In the genomic region with DNA sequence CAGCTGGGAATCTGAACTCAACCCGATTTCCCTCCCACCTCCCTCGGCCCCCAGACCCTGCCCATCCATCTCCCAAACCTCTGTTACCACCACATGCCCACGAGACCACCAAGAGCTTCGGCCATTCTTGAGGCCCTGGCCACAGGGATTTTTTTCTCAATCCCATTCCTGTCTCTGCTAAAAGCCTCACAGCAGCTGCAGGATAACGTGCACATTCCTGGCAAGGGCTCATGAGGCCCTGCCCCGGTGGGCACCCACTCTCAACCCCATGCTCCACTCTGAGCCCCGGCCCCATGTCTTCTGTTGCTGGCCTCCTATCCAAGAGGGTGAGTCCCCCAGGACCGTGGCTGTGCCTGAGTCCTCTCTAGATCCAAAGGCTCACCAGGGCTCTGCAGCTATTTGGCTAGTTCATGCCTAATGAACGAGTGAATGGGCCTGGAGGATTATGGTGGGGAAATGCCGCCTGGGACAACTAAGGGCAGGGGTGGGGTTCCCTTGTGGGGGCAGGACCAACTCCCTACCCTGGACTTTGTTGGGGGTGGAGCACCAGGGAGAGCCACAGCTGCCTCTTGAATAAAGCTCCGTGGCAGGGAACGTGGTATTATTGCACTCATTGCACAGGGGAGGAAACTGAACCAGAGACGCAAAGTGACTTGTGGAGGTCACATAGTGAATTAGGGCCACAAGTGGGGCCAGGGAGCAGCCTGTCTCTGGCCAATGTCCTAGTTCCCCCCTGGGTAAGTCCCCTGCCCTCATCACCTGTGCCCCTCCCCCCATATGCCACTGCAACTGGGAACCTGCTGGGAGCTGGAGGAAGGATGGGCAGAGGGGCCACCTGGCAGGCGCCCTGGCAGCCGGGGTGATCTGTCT, we compare ENCODE assay signal across 12 cellular contexts.
DNase-seq lines count a peak whose midpoint lies in the region; ATAC-seq and TF ChIP-seq lines count a peak whose summit lies in the region.
"Had no signal": no experiment of that assay in that cellular context is flagged by ENCODE, and none has a peak within 500 bp of the region (broad histone marks: within the 10 kb centered on the region; RNA-seq: fewer than 3 reads in every experiment).

No MANE protein-coding gene starts in this region.

- no peak overlapping the region for H3K9ac ChIP-seq in BLaER1

- no peak overlapping the region for H3K27ac Mint-ChIP-seq in central memory CD8-positive, alpha-beta T cell (ENCODE audit: low read depth)
- peak overlapping the region in 1 of 2 donors; percentile 47 for H3K27ac Mint-ChIP-seq in natural killer cell

- 0 out of 2 replicates have a peak, but pooled peaks cover 8% of the 10 kb centered on the region for H3K36me3 ChIP-seq in BLaER1
- H3K36me3 ChIP-seq: gastroesophageal sphincter, pancreas had no signal

- peaks cover 79% of the 10 kb centered on the region for H3K4me1 ChIP-seq in BLaER1

- no peaks in the 10 kb centered on the region for H3K27me3 Mint-ChIP-seq in central memory CD8-positive, alpha-beta T cell
- H3K27me3 Mint-ChIP-seq in natural killer cell (ENCODE audit: low read depth in 2 of 2) = no peaks in the 10 kb centered on the region

- H3K27ac ChIP-seq in BLaER1 = no peak overlapping the region; the same call in 1 of the 2 replicates

- TF ChIP-seq CTCF in GM10266 (IDR thresholded peaks at IDR 0.05; ENCODE audit: control insufficient read depth, insufficient read depth, low read depth, missing control alignments) (no peak), natural killer cell (IDR thresholded peaks at IDR 0.05) (no peak)

- no peak overlapping the region for H3K4me3 ChIP-seq in BLaER1

- peak overlapping the region; percentile 42 for H3K4me3 Mint-ChIP-seq in central memory CD8-positive, alpha-beta T cell
- peak overlapping the region; percentile 59 for H3K4me3 Mint-ChIP-seq in natural killer cell

- peak overlapping the region; percentile 100 for H3K4me2 ChIP-seq in BLaER1

- H3K36me3 Mint-ChIP-seq in central memory CD8-positive, alpha-beta T cell (ENCODE audit: insufficient read depth) = peaks cover 9% of the 10 kb centered on the region
- no peaks in the 10 kb centered on the region for H3K36me3 Mint-ChIP-seq in natural killer cell
- H3K36me3 Mint-ChIP-seq: activated naive CD4-positive, alpha-beta T cell treated with anti-CD3 and anti-CD28 coated beads, Interleukin-2, amount 50 U/mL, for 72 hours had no signal

- H4K20me1 ChIP-seq in BLaER1 = peaks cover 34% of the 10 kb centered on the region

- H3K9me3 ChIP-seq in BLaER1 = no peaks in the 10 kb centered on the region
- H3K9me3 ChIP-seq: gastroesophageal sphincter, pancreas had no signal

- intact Hi-C loops in natural killer cell (cut with micrococcal nuclease) = loop anchor here (5.0 to 10.0 kb wide), 3 partner anchors 69 to 421 kb away; no protein-coding TSS in a partner anchor

- H3K27me3 ChIP-seq in BLaER1 = peaks cover 38% of the 10 kb centered on the region
- H3K27me3 ChIP-seq: pancreas had no signal

- DNase-seq in GM10266 (ENCODE audit: extremely low spot score) = peak; percentile 11
- no peak for DNase-seq in central memory CD8-positive, alpha-beta T cell (ENCODE audit: low spot score in 2 of 2)
- DNase-seq in natural killer cell = no peak
- DNase-seq in AG20443 (ENCODE audit: low spot score) = no peak
- no peak for DNase-seq in putamen (ENCODE audit: low spot score)
- no peak for DNase-seq in DMS53 treated with DMSO at 0.1 percent for 48 hours (lab: John Stamatoyannopoulos, UW; ENCODE audit: unreplicated experiment)
- DNase-seq in stimulated activated CD4-positive, alpha-beta T cell treated with anti-CD3 and anti-CD28 coated beads, Interleukin-4, amount 100 ng/mL, for 4 hours = no peak
- DNase-seq: cortex of kidney had no signal

- no peaks in the 10 kb centered on the region for H3K9me3 Mint-ChIP-seq in central memory CD8-positive, alpha-beta T cell
- H3K9me3 Mint-ChIP-seq in natural killer cell = no peaks in the 10 kb centered on the region
- H3K9me3 Mint-ChIP-seq: activated naive CD4-positive, alpha-beta T cell treated with anti-CD3 and anti-CD28 coated beads, Interleukin-2, amount 50 U/mL, for 72 hours had no signal

- peaks cover 22% of the 10 kb centered on the region for H3K4me1 Mint-ChIP-seq in central memory CD8-positive, alpha-beta T cell
- peaks cover 10 to 27% of the 10 kb centered on the region in 2 donors for H3K4me1 Mint-ChIP-seq in natural killer cell

- no peak for ATAC-seq in central memory CD8-positive, alpha-beta T cell (replicated peaks; ENCODE audit: extremely low read depth, poor library complexity, severe bottlenecking)
- ATAC-seq in natural killer cell = no peak
